ENCODE assay signal across 25 cellular contexts in the genomic region with DNA sequence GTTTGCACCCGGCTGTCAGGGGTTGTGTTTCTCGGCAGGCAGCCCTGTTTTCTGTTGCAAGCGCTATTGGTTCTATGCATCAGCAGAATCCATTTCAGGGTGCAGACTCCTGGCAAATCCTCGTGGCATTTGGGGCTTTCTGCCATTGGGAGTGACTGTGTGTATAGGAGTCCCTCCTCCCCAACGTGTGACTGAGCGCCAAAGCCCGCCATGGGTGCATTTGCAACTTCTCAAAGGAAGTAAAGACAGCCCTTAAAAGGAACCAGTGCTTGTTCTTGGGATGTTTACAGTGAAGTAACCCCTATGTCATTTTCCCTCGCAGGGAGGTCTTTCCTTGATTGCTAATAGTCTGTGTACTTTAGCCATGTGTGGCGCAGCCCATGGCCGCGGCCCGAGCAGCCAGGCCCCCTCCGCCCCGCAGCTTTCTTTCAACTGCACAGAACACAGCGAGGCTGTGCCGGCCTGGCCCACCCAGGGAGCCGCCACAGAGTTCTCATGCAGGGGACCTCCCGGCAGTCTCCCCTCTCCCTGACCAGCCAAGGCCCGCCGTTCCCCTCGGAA.
A peak's percentile ranks its signal among the peaks of the same experiment; 100 is the strongest.
DNase-seq lines count a peak whose midpoint lies in the region; ATAC-seq and TF ChIP-seq lines count a peak whose summit lies in the region.
"Had no signal": no experiment of that assay in that cellular context is flagged by ENCODE, and none has a peak within 500 bp of the region (broad histone marks: within the 10 kb centered on the region; RNA-seq: fewer than 3 reads in every experiment).

No MANE protein-coding gene starts in this region.

- no peaks in the 10 kb centered on the region for H3K36me3 Mint-ChIP-seq in HFFc6 (ENCODE audit: low read depth)
- H3K36me3 Mint-ChIP-seq: activated naive CD8-positive, alpha-beta T cell treated with anti-CD3 and anti-CD28 coated beads, Interleukin-2, amount 10 ng/mL, durations not matched to agents 7 days and 5 days; CD8-positive, alpha-beta T cell; memory B cell; natural killer cell had no signal

- no peaks in the 10 kb centered on the region for H3K79me1 ChIP-seq in neuronal stem cell (ENCODE audit: low read depth, low read length)

- no peak overlapping the region for H3K9ac ChIP-seq in neuronal stem cell (ENCODE audit: low read depth, low read length, poor library complexity)

- no peak overlapping the region for H3K23ac ChIP-seq in neuronal stem cell (ENCODE audit: low read depth, low read length, poor library complexity)

- no peak for TF ChIP-seq CTCF in HFFc6 (IDR thresholded peaks at IDR 0.05)

- peak overlapping the region; percentile 38 for H3K4me2 ChIP-seq in neuronal stem cell (ENCODE audit: insufficient read depth, low read length, poor library complexity, severe bottlenecking)
- H3K4me2 ChIP-seq: A549 had no signal

- WGBS in neuronal stem cell (ENCODE audit: extremely low coverage in 2 of 2, insufficient read length in 2 of 2, insufficient replicate concordance in 1 of 2), 2 donors = no CpG with 5 or more reads among the region's 21 CpGs

- no peak overlapping the region for H3K14ac ChIP-seq in neuronal stem cell (ENCODE audit: low read length)

- no peak overlapping the region for H4K8ac ChIP-seq in neuronal stem cell (ENCODE audit: low read depth, low read length)

- H3K9me3 ChIP-seq in SJCRH30 (replicated peaks) (no peaks in the 10 kb centered on the region), iPS-18c (ENCODE audit: control insufficient read depth, insufficient read depth, low read length) (no peaks in the 10 kb centered on the region), neuronal stem cell (replicated peaks in 1 of 2; ENCODE audit: control insufficient read depth in 2 of 2, insufficient read depth in 1 of 2, low read depth in 1 of 2, low read length in 2 of 2) (peaks cover 0 to 2% of the 10 kb centered on the region in 2 donors)
- H3K9me3 ChIP-seq: A549 had no signal

- H3K27ac ChIP-seq in SJCRH30 (peak overlapping the region; percentile 85), neuronal stem cell (replicated peaks; ENCODE audit: low read length) (no peak overlapping the region)
- H3K27ac ChIP-seq: A549, dorsolateral prefrontal cortex had no signal

- no peak for ATAC-seq in stimulated activated naive CD8-positive, alpha-beta T cell treated with anti-CD3 and anti-CD28 coated beads, Interleukin-15, amount 100 ng/mL, for 72 hours
- ATAC-seq: A549; CD8-positive, alpha-beta T cell; left cardiac atrium; natural killer cell had no signal

- no peak overlapping the region for H3K4ac ChIP-seq in neuronal stem cell (ENCODE audit: low read length)

- no peaks in the 10 kb centered on the region for H3K9me3 Mint-ChIP-seq in stimulated activated naive CD8-positive, alpha-beta T cell treated with anti-CD3 and anti-CD28 coated beads, Interleukin-15, amount 100 ng/mL, for 72 hours
- H3K9me3 Mint-ChIP-seq in HFFc6 = no peaks in the 10 kb centered on the region
- H3K9me3 Mint-ChIP-seq: activated B cell treated with CpG ODN at 0.5 μM for 24 hours; CD8-positive, alpha-beta T cell; central memory CD8-positive, alpha-beta T cell; memory B cell; natural killer cell had no signal

- H4K91ac ChIP-seq in neuronal stem cell (ENCODE audit: low read depth, low read length, poor library complexity) = no peak overlapping the region

- peaks cover 7% of the 10 kb centered on the region for H3K4me1 Mint-ChIP-seq in stimulated activated naive CD8-positive, alpha-beta T cell treated with anti-CD3 and anti-CD28 coated beads, Interleukin-15, amount 100 ng/mL, for 72 hours
- no peaks in the 10 kb centered on the region for H3K4me1 Mint-ChIP-seq in HFFc6 (ENCODE audit: low read depth)
- H3K4me1 Mint-ChIP-seq: activated B cell treated with CpG ODN at 0.5 μM for 24 hours, memory B cell had no signal

- H3K36me3 ChIP-seq in H7 (replicated peaks; ENCODE audit: control insufficient read depth, insufficient read depth, low read length) (no peaks in the 10 kb centered on the region), SJCRH30 (no peaks in the 10 kb centered on the region), neuronal stem cell (replicated peaks in 1 of 2; ENCODE audit: control insufficient read depth in 2 of 2, insufficient read depth in 2 of 2, low read length in 2 of 2) (no peaks in the 10 kb centered on the region)

- peak overlapping the region; percentile 63 for H2AFZ ChIP-seq in neuronal stem cell (ENCODE audit: low read length)

- H2BK12ac ChIP-seq in neuronal stem cell (ENCODE audit: low read length) = no peak overlapping the region

- no peak overlapping the region for H2BK15ac ChIP-seq in neuronal stem cell (ENCODE audit: low read length)

- peaks cover 13% of the 10 kb centered on the region for H3K27me3 Mint-ChIP-seq in stimulated activated naive CD8-positive, alpha-beta T cell treated with anti-CD3 and anti-CD28 coated beads, Interleukin-15, amount 100 ng/mL, for 72 hours
- H3K27me3 Mint-ChIP-seq in HFFc6 (ENCODE audit: insufficient read depth) = peaks cover 41% of the 10 kb centered on the region

- H2AK5ac ChIP-seq in neuronal stem cell (ENCODE audit: low read depth, low read length) = peak overlapping the region; percentile 12

- no peak overlapping the region for H2BK120ac ChIP-seq in neuronal stem cell (ENCODE audit: low read depth, low read length)

- DNase-seq in H7 (peak; percentile 70), SJCRH30 (peak; percentile 87 to 90), neuronal stem cell (ENCODE audit: low spot score) (no peak), SKM-1 (lab: John Stamatoyannopoulos, UW; ENCODE audit: unreplicated experiment) (no peak), pons (ENCODE audit: low spot score) (no peak), HFFc6 (no peak)
- DNase-seq in stimulated activated naive CD8-positive, alpha-beta T cell treated with anti-CD3 and anti-CD28 coated beads, Interleukin-15, amount 100 ng/mL, for 72 hours = no peak
- DNase-seq: activated B cell treated with CpG ODN at 0.5 μM for 24 hours; activated CD8-positive, alpha-beta memory T cell treated with anti-CD3 and anti-CD28 coated beads, Interleukin-2, amount 50 U/mL, for 4 hours; activated naive CD8-positive, alpha-beta T cell treated with anti-CD3 and anti-CD28 coated beads, Interleukin-2, amount 10 ng/mL, durations not matched to agents 7 days and 5 days; CD8-positive, alpha-beta T cell; dorsolateral prefrontal cortex; Karpas-422; left cardiac atrium; natural killer cell; NCI-H1048; NCI-H187 treated with DMSO at 0.1 percent for 48 hours; NCI-H526 treated with DMSO at 0.1 percent for 48 hours; OCI-M1; substantia nigra had no signal

- H3K27ac Mint-ChIP-seq in stimulated activated naive CD8-positive, alpha-beta T cell treated with anti-CD3 and anti-CD28 coated beads, Interleukin-15, amount 100 ng/mL, for 72 hours = no peak overlapping the region
- H3K27ac Mint-ChIP-seq in HFFc6 = no peak overlapping the region
- H3K27ac Mint-ChIP-seq: activated B cell treated with CpG ODN at 0.5 μM for 24 hours; activated naive CD8-positive, alpha-beta T cell treated with anti-CD3 and anti-CD28 coated beads, Interleukin-2, amount 10 ng/mL, durations not matched to agents 7 days and 5 days; CD8-positive, alpha-beta T cell; memory B cell; natural killer cell; progenitor cell of endocrine pancreas had no signal

- no peak overlapping the region for H3K4me3 ChIP-seq in H7 (ENCODE audit: insufficient read depth, low read depth, low read length)
- peak overlapping the region; percentile 28 for H3K4me3 ChIP-seq in SJCRH30
- peak overlapping the region; percentile 12 for H3K4me3 ChIP-seq in iPS-18c (ENCODE audit: insufficient read depth, low read depth, low read length)
- H3K4me3 ChIP-seq in neuronal stem cell (ENCODE audit: low read length in 2 of 2) = no peak overlapping the region
- H3K4me3 ChIP-seq: A549, dorsolateral prefrontal cortex had no signal

- H3K27me3 ChIP-seq in H7 (ENCODE audit: control insufficient read depth, insufficient read depth, low read length) = no peaks in the 10 kb centered on the region
- H3K27me3 ChIP-seq in SJCRH30 = no peaks in the 10 kb centered on the region
- peaks cover 0 to 8% (median 3%) of the 10 kb centered on the region in 3 experiments for H3K27me3 ChIP-seq in neuronal stem cell (ENCODE audit: control insufficient read depth in 3 of 3, insufficient read depth in 3 of 3, low read depth in 1 of 3, low read length in 3 of 3)
- H3K27me3 ChIP-seq: dorsolateral prefrontal cortex had no signal

- H3K4me1 ChIP-seq in SJCRH30 (peaks cover 55% of the 10 kb centered on the region), neuronal stem cell (ENCODE audit: control insufficient read depth in 2 of 2, insufficient read depth in 1 of 2, low read depth in 1 of 2, low read length in 2 of 2) (peaks cover 3 to 24% of the 10 kb centered on the region in 2 donors)
- H3K4me1 ChIP-seq: A549 had no signal

- H3K4me3 Mint-ChIP-seq in stimulated activated naive CD8-positive, alpha-beta T cell treated with anti-CD3 and anti-CD28 coated beads, Interleukin-15, amount 100 ng/mL, for 72 hours = no peak overlapping the region
- no peak overlapping the region for H3K4me3 Mint-ChIP-seq in HFFc6
- H3K4me3 Mint-ChIP-seq: activated B cell treated with CpG ODN at 0.5 μM for 24 hours; activated naive CD8-positive, alpha-beta T cell treated with anti-CD3 and anti-CD28 coated beads, Interleukin-2, amount 10 ng/mL, durations not matched to agents 7 days and 5 days; CD8-positive, alpha-beta T cell; central memory CD8-positive, alpha-beta T cell; memory B cell; natural killer cell had no signal

- H3K18ac ChIP-seq in neuronal stem cell (ENCODE audit: low read length) = peak overlapping the region; percentile 50

- no peak overlapping the region for H2BK5ac ChIP-seq in neuronal stem cell (ENCODE audit: low read length)

Comparison
In these comparisons a context has a peak if more than half of its experiments do, and no peak if none do; other contexts are left out.
1. DNase-seq: peak in H7 (single experiment) and SJCRH30 (2 of 2); none in neuronal stem cell (single experiment), SKM-1 (single experiment), pons (single experiment), stimulated activated naive CD8-positive, alpha-beta T cell treated with anti-CD3 and anti-CD28 coated beads, Interleukin-15, amount 100 ng/mL, for 72 hours (0 of 2) and HFFc6 (single experiment).
2. H3K4me3 ChIP-seq: peak in SJCRH30 (single experiment) and iPS-18c (single experiment); none in H7 (single experiment) and neuronal stem cell (0 of 2).